In the genomic region with DNA sequence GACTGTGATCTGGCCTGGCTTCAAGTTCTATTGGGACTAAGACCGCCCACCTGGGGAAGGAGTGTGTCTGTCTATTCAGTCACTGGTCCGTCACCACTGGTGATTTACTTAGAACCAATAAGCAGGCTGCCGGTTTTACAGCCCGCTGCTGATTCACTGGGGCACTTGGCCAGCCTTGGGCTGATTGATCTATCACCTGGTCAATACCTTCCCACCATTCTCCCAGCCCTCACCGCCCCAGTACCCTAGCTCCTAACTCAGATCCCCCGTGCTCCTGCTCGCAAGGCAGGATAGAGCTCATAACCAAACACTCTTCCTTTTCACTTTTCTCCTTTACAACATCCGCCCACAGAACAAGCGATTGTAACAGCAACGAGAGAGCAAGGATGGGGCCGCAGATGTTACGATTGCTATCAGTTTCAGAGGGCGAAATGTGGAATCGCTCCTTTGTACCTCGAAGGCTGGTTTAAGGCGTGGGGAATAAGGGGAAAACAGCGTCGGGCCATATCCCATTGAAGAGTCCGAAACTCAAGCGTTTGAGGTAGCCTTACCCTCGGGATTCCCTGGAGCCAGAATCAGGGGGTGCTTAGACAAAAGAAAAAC, we compare ENCODE assay signal across 8 cellular contexts. TPM values are rescaled to one million over a fixed set of nuclear protein-coding genes. Genes with fewer than 3 reads are reported as not detected.
DNase-seq lines count a peak whose midpoint lies in the region; ATAC-seq and TF ChIP-seq lines count a peak whose summit lies in the region.

No MANE protein-coding gene starts in this region.

- TF ChIP-seq CTCF in GM23338 (conservative IDR thresholded peaks at IDR 0.05; ENCODE audit: low read depth in 2 of 2) (no peak), foreskin keratinocyte (conservative IDR thresholded peaks at IDR 0.05) (no peak), neutrophil (IDR thresholded peaks at IDR 0.05) (no peak)

- H4K20me1 ChIP-seq in GM23338 (replicated peaks; ENCODE audit: insufficient read depth) = peaks cover 39% of the 10 kb centered on the region

- H3K27me3 ChIP-seq in GM23338 (ENCODE audit: insufficient read depth) (peaks cover 8% of the 10 kb centered on the region; the same call in 1 of the 2 replicates), foreskin keratinocyte (no peaks in the 10 kb centered on the region), neutrophil (peaks cover 5% of the 10 kb centered on the region)

- peaks cover 56% of the 10 kb centered on the region for H3K79me2 ChIP-seq in GM23338 (replicated peaks; ENCODE audit: insufficient read depth)

- no peaks in the 10 kb centered on the region for H3K9me3 ChIP-seq in neutrophil

- H3K4me1 Mint-ChIP-seq in GM23338 = peaks cover 4% of the 10 kb centered on the region; the same call in 2 of the 3 replicates

- peaks cover 32% of the 10 kb centered on the region for H3K36me3 Mint-ChIP-seq in GM23338 (ENCODE audit: low read depth)

- no peaks in the 10 kb centered on the region for H3K9me2 ChIP-seq in GM23338 (ENCODE audit: insufficient read depth)

- no peaks in the 10 kb centered on the region for H3F3A ChIP-seq in GM23338 (replicated peaks; ENCODE audit: low read depth)

- peaks cover 34% of the 10 kb centered on the region for H3K36me3 ChIP-seq in GM23338 (ENCODE audit: insufficient read depth)
- peaks cover 8% of the 10 kb centered on the region for H3K36me3 ChIP-seq in neutrophil

- ATAC-seq in GM23338 (peak; percentile 91), foreskin keratinocyte (peak; percentile 86)

- H3K4me2 ChIP-seq in GM23338 = peak overlapping the region; percentile 81

- H3K4me3 ChIP-seq in GM23338 = peak overlapping the region; percentile 93
- H3K4me3 ChIP-seq in neutrophil (ENCODE audit: low read depth in 1 of 2, low read length in 1 of 2) = peak overlapping the region; percentile 66 to 68

- H3K27me3 Mint-ChIP-seq in GM23338 (ENCODE audit: insufficient read depth, low read depth, poor library complexity) = peaks cover 2% of the 10 kb centered on the region

- no peaks in the 10 kb centered on the region for H3K9me3 Mint-ChIP-seq in GM23338

- peaks cover 12% of the 10 kb centered on the region for H3K4me1 ChIP-seq in GM23338 (ENCODE audit: insufficient read depth)
- H3K4me1 ChIP-seq in foreskin keratinocyte = peaks cover 9% of the 10 kb centered on the region
- H3K4me1 ChIP-seq in neutrophil (ENCODE audit: control insufficient read depth in 1 of 2, insufficient read depth in 1 of 2, low read depth in 1 of 2, low read length in 1 of 2) = peaks cover 13 to 16% of the 10 kb centered on the region in 2 experiments

- H3K4me3 Mint-ChIP-seq in GM23338 = peak overlapping the region; percentile 92

- H3K27ac ChIP-seq in GM23338 (ENCODE audit: low read depth) = peak overlapping the region; percentile 84
- peak overlapping the region; percentile 96 for H3K27ac ChIP-seq in foreskin keratinocyte
- peak overlapping the region; percentile 2 for H3K27ac ChIP-seq in neutrophil
- peak overlapping the region; percentile 69 for H3K27ac ChIP-seq in temporal lobe (ENCODE audit: low read depth, low read length)

- peak; percentile 91 for DNase-seq in EL
- DNase-seq in GM23338 (ENCODE audit: low spot score) = peak; percentile 93
- DNase-seq in Kasumi-1 (lab: John Stamatoyannopoulos, UW) = peak; percentile 70 to 71
- peak; percentile 77 for DNase-seq in RPMI8226
- peak; percentile 88 for DNase-seq in activated effector memory CD4-positive, alpha-beta T cell treated with anti-CD3 and anti-CD28 coated beads, Interleukin-2, amount 50 U/mL, for 16 hours
- peak; percentile 81 to 91 for DNase-seq in foreskin keratinocyte

- peak overlapping the region; percentile 97 for H3K27ac Mint-ChIP-seq in GM23338

- H2AFZ ChIP-seq in GM23338 = 0 out of 2 replicates have a peak overlapping the region, but pooled peaks have one; percentile 79

TF ChIP-seq in GM23338, 12 proteins besides CTCF, POLR2A, EP300 and RAD21:
- peak; percentile 85 for TF ChIP-seq POLR2AphosphoS5 (IDR thresholded peaks at IDR 0.05; ENCODE audit: low read depth)
- peak; percentile 78 for TF ChIP-seq CREB1 (CRISPR knock-in tag; IDR thresholded peaks at IDR 0.05; ENCODE audit: low read depth)
- TF ChIP-seq ZNF462 (CRISPR knock-in tag; IDR thresholded peaks at IDR 0.05) = no peak

RNA-seq across cellular contexts. Expression of gene RDH11, which starts 0.7 kb away (rescaled TPM):
- 139 and 142 TPM in 2 replicates for total RNA-seq in GM23338 (2014; rRNA removed; shearing (Covaris generic))
- 83.5 and 95.2 TPM in 2 replicates for polyA plus RNA-seq in GM23338 (2016; fragmentation: Nextera tagmentation; extraction: Ambion mirVana)
- 118 and 119 TPM in 2 replicates for total RNA-seq in foreskin keratinocyte
- polyA plus RNA-seq in foreskin keratinocyte = 68.8 and 75.9 TPM in 2 replicates
- total RNA-seq in temporal lobe = 77.2 TPM

RNA-seq across cellular contexts. Expression of gene RDH12, which starts 6.8 kb away (rescaled TPM):
- 0.28 and 0.54 TPM in 2 replicates for total RNA-seq in GM23338 (2014; rRNA removed; shearing (Covaris generic))
- polyA plus RNA-seq in GM23338 (2016; fragmentation: Nextera tagmentation; extraction: Ambion mirVana) (1.6 and 1.7 TPM in 2 replicates), foreskin keratinocyte (0.07 TPM in 1 of 2 replicates, not detected in the other)
- total RNA-seq in foreskin keratinocyte (0.07 TPM in 1 of 2 replicates, not detected in the other), temporal lobe (0.25 TPM)

RNA-seq across cellular contexts. Expression of gene VTI1B, which starts 20.5 kb away (rescaled TPM):
- total RNA-seq in GM23338 (2014; rRNA removed; shearing (Covaris generic)) = 44.5 and 44.7 TPM in 2 replicates
- 90.2 and 96.1 TPM in 2 replicates for polyA plus RNA-seq in GM23338 (2016; fragmentation: Nextera tagmentation; extraction: Ambion mirVana)
- total RNA-seq in foreskin keratinocyte = 64.5 and 74.3 TPM in 2 replicates
- polyA plus RNA-seq in foreskin keratinocyte = 91.3 and 98.4 TPM in 2 replicates
- total RNA-seq in temporal lobe = 40.6 TPM

Comparison
In these comparisons a context has a peak if more than half of its experiments do, and no peak if none do; other contexts are left out.
1. Peak in every context shown above with its lines: DNase-seq, ATAC-seq, H3K4me3 ChIP-seq and H3K27ac ChIP-seq.
2. H3K27ac ChIP-seq: peak in every context shown above with its lines; median percentile 96 in foreskin keratinocyte; 84 in GM23338; 69 in temporal lobe; 2 in neutrophil.